2 cellular contexts compared by ENCODE assay signal in the genomic region with DNA sequence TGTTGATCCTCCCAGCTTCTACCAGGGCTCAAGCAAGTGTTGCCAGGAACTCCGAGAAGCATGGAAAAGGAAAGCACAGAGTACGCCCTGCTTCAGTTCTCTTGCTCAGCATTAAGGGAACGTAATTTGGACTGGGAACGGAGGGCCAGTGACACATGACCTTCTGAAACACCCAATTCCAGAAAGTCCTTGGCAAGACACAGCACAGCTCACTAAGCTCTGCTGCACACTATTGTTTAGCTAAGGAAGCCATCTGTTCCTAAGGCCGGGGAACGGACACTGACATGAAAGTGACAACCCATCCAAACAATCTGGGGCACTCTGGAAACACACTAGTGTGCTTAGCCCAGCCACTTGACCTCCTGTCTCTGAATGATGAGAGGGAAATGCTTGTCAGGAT.
TF ChIP-seq lines count a peak whose summit lies in the region.

No MANE protein-coding gene starts in this region.

TF ChIP-seq in A549, 52 proteins besides CTCF, POLR2A, EP300 and RAD21:
- TF ChIP-seq MAFK (IDR thresholded peaks at IDR 0.05; ENCODE audit: partially characterized antibody): peak; percentile 40
- TF ChIP-seq, protein P1, sequence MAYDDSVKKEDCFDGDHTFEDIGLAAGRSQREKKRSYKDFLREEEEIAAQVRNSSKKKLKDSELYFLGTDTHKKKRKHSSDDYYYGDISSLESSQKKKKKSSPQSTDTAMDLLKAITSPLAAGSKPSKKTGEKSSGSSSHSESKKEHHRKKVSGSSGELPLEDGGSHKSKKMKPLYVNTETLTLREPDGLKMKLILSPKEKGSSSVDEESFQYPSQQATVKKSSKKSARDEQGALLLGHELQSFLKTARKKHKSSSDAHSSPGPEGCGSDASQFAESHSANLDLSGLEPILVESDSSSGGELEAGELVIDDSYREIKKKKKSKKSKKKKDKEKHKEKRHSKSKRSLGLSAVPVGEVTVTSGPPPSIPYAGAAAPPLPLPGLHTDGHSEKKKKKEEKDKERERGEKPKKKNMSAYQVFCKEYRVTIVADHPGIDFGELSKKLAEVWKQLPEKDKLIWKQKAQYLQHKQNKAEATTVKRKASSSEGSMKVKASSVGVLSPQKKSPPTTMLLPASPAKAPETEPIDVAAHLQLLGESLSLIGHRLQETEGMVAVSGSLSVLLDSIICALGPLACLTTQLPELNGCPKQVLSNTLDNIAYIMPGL (CRISPR knock-in tag; IDR thresholded peaks at IDR 0.05; ENCODE audit: borderline replicate concordance): no peak

TF ChIP-seq in endothelial cell of umbilical vein, 7 proteins besides CTCF, POLR2A, EP300 and RAD21:
- TF ChIP-seq POLR2AphosphoS5 (IDR thresholded peaks at IDR 0.05; ENCODE audit: insufficient read depth, low read depth, low read length): no peak
- no peak for TF ChIP-seq GATA2 (IDR thresholded peaks at IDR 0.05; ENCODE audit: insufficient read depth, insufficient read length, low read depth, low read length)
- TF ChIP-seq, protein P2, sequence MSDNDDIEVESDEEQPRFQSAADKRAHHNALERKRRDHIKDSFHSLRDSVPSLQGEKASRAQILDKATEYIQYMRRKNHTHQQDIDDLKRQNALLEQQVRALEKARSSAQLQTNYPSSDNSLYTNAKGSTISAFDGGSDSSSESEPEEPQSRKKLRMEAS (IDR thresholded peaks at IDR 0.05; ENCODE audit: insufficient read depth, insufficient read length): no peak
- no peak for TF ChIP-seq FOS (IDR thresholded peaks at IDR 0.05; ENCODE audit: borderline replicate concordance, insufficient read depth, low read length)
- TF ChIP-seq MYC (IDR thresholded peaks at IDR 0.05; ENCODE audit: low read depth, low read length): no peak
- no peak for TF ChIP-seq JUN (IDR thresholded peaks at IDR 0.05; ENCODE audit: borderline replicate concordance, insufficient read depth, insufficient read length, low read depth)
- no peak for TF ChIP-seq EZH2 (IDR thresholded peaks at IDR 0.05; ENCODE audit: borderline replicate concordance, low read depth, low read length, severe bottlenecking)
TF ChIP-seq in endothelial cell of umbilical vein: peak in this region for 0.
